ENCODE assay signal across 27 cellular contexts in the genomic region with DNA sequence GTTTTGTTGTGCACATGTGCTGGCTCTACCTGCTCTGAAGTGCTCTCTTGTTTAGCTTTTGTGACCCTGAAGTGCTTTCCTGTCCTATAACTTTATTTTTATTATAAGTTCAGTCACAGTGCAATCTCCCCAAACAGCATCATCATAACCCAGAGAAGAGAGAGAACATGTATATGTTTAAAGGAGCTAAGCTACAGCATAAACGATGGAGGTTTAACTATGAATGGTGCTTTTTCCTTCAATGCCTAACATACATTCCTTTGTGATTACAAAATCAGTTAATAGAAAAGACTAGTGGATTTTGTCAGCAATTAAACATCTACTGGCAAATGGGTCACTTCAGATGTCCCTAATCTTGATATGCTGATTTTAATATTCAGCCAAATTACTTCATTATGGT.
"Had no signal": no experiment of that assay in that cellular context is flagged by ENCODE, and none has a peak within 500 bp of the region (broad histone marks: within the 10 kb centered on the region; RNA-seq: fewer than 3 reads in every experiment).

No MANE protein-coding gene starts in this region.

- FAIRE-seq: colon had no signal

- H3K27me3 Mint-ChIP-seq: activated CD4-positive, alpha-beta T cell treated with anti-CD3 and anti-CD28 coated beads, Interleukin-2, amount 10 ng/mL, durations not matched to agents 7 days and 5 days; activated naive CD8-positive, alpha-beta T cell treated with anti-CD3 and anti-CD28 coated beads, Interleukin-2, amount 50 U/mL, for 24 hours; central memory CD8-positive, alpha-beta T cell; stimulated activated naive CD8-positive, alpha-beta T cell treated with anti-CD3 and anti-CD28 coated beads, Interleukin-15, Interleukin-2, amounts not matched to agents 100 ng/mL and 50 ng/mL, for 24 hours; T-helper 17 cell had no signal

- H3K9ac ChIP-seq: parathyroid adenoma had no signal

- H3K27ac ChIP-seq: breast epithelium, neutrophil, parathyroid adenoma, right lobe of liver, skin epidermis, tibial artery, WERI-Rb-1 had no signal

- DNase-seq: activated CD4-positive, alpha-beta T cell treated with anti-CD3 and anti-CD28 coated beads, Interleukin-2, amount 10 ng/mL, durations not matched to agents 7 days and 5 days; activated CD4-positive, CD25-positive, alpha-beta regulatory T cell treated with anti-CD3 and anti-CD28 coated beads, Interleukin-2, amount 50 U/mL, for 72 hours; activated CD8-positive, alpha-beta T cell treated with anti-CD3 and anti-CD28 coated beads, Interleukin-2, amount 10 ng/mL, durations not matched to agents 7 days and 5 days; activated gamma-delta T cell; activated naive CD4-positive, alpha-beta T cell treated with anti-CD3 and anti-CD28 coated beads, Interleukin-2, amount 50 U/mL, for 16 hours; activated naive CD8-positive, alpha-beta T cell treated with anti-CD3 and anti-CD28 coated beads, Interleukin-2, amount 50 U/mL, for 24 hours; aorta; effector memory CD4-positive, alpha-beta T cell; foreskin melanocyte; glutamatergic neuron; hippocampal formation; left ventricle myocardium superior; mammary epithelial cell; right lobe of liver; stimulated activated CD4-positive, alpha-beta T cell treated with anti-CD3 and anti-CD28 coated beads, Interleukin-1b, Interleukin-23, amount 100 ng/mL, for 48 hours; T-helper 17 cell; tibial artery; WERI-Rb-1 had no signal

- ATAC-seq: activated CD8-positive, alpha-beta T cell treated with anti-CD3 and anti-CD28 coated beads, Interleukin-2, amount 10 ng/mL, durations not matched to agents 7 days and 5 days; activated naive CD8-positive, alpha-beta T cell treated with anti-CD3 and anti-CD28 coated beads, Interleukin-2, amount 50 U/mL, for 24 hours; left ventricle myocardium superior; right lobe of liver; T-helper 17 cell had no signal

- H3K36me3 ChIP-seq: breast epithelium, neutrophil, right lobe of liver had no signal

- H3K4me1 ChIP-seq: breast epithelium, parathyroid adenoma, right lobe of liver, tibial artery had no signal

- H3K4me3 Mint-ChIP-seq: activated CD4-positive, alpha-beta T cell treated with anti-CD3 and anti-CD28 coated beads, Interleukin-2, amount 10 ng/mL, durations not matched to agents 7 days and 5 days; activated CD8-positive, alpha-beta T cell treated with anti-CD3 and anti-CD28 coated beads, Interleukin-2, amount 10 ng/mL, durations not matched to agents 7 days and 5 days; activated naive CD8-positive, alpha-beta T cell treated with anti-CD3 and anti-CD28 coated beads, Interleukin-2, amount 50 U/mL, for 24 hours; activated T-helper 1 cell treated with anti-CD3 and anti-CD28 coated beads, Interleukin-12 subunit alpha, Interleukin-12 subunit beta, Interleukin-2, Interleukin-4 antibody, amounts not matched to agents 30 ng/mL and 10 ng/mL and 1 ng/mL, durations not matched to agents 14 hours and 24 hours and 36 hours; central memory CD8-positive, alpha-beta T cell; nephron; stimulated activated naive CD8-positive, alpha-beta T cell treated with anti-CD3 and anti-CD28 coated beads, Interleukin-15, Interleukin-2, amounts not matched to agents 100 ng/mL and 50 ng/mL, for 24 hours; T-helper 17 cell had no signal

- H2AFZ ChIP-seq: parathyroid adenoma had no signal

- H3K27me3 ChIP-seq: breast epithelium, neutrophil, right lobe of liver, tibial artery had no signal

- H3K9me3 ChIP-seq: breast epithelium, neutrophil, right lobe of liver, tibial artery had no signal

- H3K27ac Mint-ChIP-seq: activated CD4-positive, alpha-beta T cell treated with anti-CD3 and anti-CD28 coated beads, Interleukin-2, amount 10 ng/mL, durations not matched to agents 7 days and 5 days; activated CD8-positive, alpha-beta T cell treated with anti-CD3 and anti-CD28 coated beads, Interleukin-2, amount 10 ng/mL, durations not matched to agents 7 days and 5 days; activated naive CD8-positive, alpha-beta T cell treated with anti-CD3 and anti-CD28 coated beads, Interleukin-2, amount 50 U/mL, for 24 hours; activated T-helper 1 cell treated with anti-CD3 and anti-CD28 coated beads, Interleukin-12 subunit alpha, Interleukin-12 subunit beta, Interleukin-2, Interleukin-4 antibody, amounts not matched to agents 30 ng/mL and 10 ng/mL and 1 ng/mL, durations not matched to agents 14 hours and 24 hours and 36 hours; stimulated activated naive CD8-positive, alpha-beta T cell treated with anti-CD3 and anti-CD28 coated beads, Interleukin-15, Interleukin-2, amounts not matched to agents 100 ng/mL and 50 ng/mL, for 24 hours; T-helper 17 cell had no signal

- H3K4me3 ChIP-seq: breast epithelium, right lobe of liver, skin epidermis, tibial artery had no signal

- H3K4me1 Mint-ChIP-seq: activated CD4-positive, alpha-beta T cell treated with anti-CD3 and anti-CD28 coated beads, Interleukin-2, amount 10 ng/mL, durations not matched to agents 7 days and 5 days; nephron had no signal

- H3K9me3 Mint-ChIP-seq: activated CD4-positive, alpha-beta T cell treated with anti-CD3 and anti-CD28 coated beads, Interleukin-2, amount 10 ng/mL, durations not matched to agents 7 days and 5 days; activated naive CD8-positive, alpha-beta T cell treated with anti-CD3 and anti-CD28 coated beads, Interleukin-2, amount 50 U/mL, for 24 hours; activated T-helper 1 cell treated with anti-CD3 and anti-CD28 coated beads, Interleukin-12 subunit alpha, Interleukin-12 subunit beta, Interleukin-2, Interleukin-4 antibody, amounts not matched to agents 30 ng/mL and 10 ng/mL and 1 ng/mL, durations not matched to agents 14 hours and 24 hours and 36 hours; central memory CD8-positive, alpha-beta T cell; nephron; stimulated activated naive CD8-positive, alpha-beta T cell treated with anti-CD3 and anti-CD28 coated beads, Interleukin-15, Interleukin-2, amounts not matched to agents 100 ng/mL and 50 ng/mL, for 24 hours had no signal
